ENCODE assay signal across 5 cellular contexts in genomic region chr10:34644815-34645214, GRCh38.
DNase-seq lines count a peak whose midpoint lies in the region; ATAC-seq and TF ChIP-seq lines count a peak whose summit lies in the region.
"Not testable (repeated sequence)": the region's sequence is repeated elsewhere in the genome, so short reads cannot be mapped to it uniquely, and the experiment has no call there.

No MANE protein-coding gene starts in this region.

- POLR2A ChIA-PET in HEK293 (lab: Yijun Ruan, JAX); WTC11 (lab: Charles Lee): not testable (repeated sequence)

- H3K9ac ChIP-seq in BLaER1 = not testable (repeated sequence)
- H3K9ac ChIP-seq in BLaER1 treated with 17β-estradiol and CSF1 and Interleukin-3, amounts not matched to agents 10 nM and 100 nM = peak overlapping the region in 2 of 11 experiments; percentile 3 to 5; a peak in 3 of 22 replicates

- H3K27ac Mint-ChIP-seq in WTC11 = not testable (repeated sequence)

- H3K27ac ChIP-seq in BLaER1 = peak overlapping the region; percentile 24; the same call in 1 of the 2 replicates
- H3K27ac ChIP-seq in BLaER1 treated with 17β-estradiol and CSF1 and Interleukin-3, amounts not matched to agents 10 nM and 100 nM; HEK293 (ENCODE audit: extremely low read depth, low read depth, low read length): not testable (repeated sequence)
- H3K27ac ChIP-seq in cardiac muscle cell = peak overlapping the region; percentile 31

- H3K4me1 Mint-ChIP-seq in WTC11 = peaks cover 36% of the 10 kb centered on the region

- not testable (repeated sequence) for H3K36me3 ChIP-seq in BLaER1; BLaER1 treated with 17β-estradiol and CSF1 and Interleukin-3, amounts not matched to agents 10 nM and 100 nM; HEK293 (ENCODE audit: control insufficient read depth in 2 of 2, insufficient read depth in 1 of 2, low read length in 2 of 2); cardiac muscle cell

- H4K20me1 ChIP-seq in BLaER1 = peaks cover 52% of the 10 kb centered on the region
- peaks cover 0 to 56% (median 8%) of the 10 kb centered on the region in 11 experiments; a peak in 8 of 22 replicates for H4K20me1 ChIP-seq in BLaER1 treated with 17β-estradiol and CSF1 and Interleukin-3, amounts not matched to agents 10 nM and 100 nM

- H3K4me3 ChIP-seq in BLaER1; HEK293 (ENCODE audit: low read depth, low read length); cardiac muscle cell: not testable (repeated sequence)
- H3K4me3 ChIP-seq in BLaER1 treated with 17β-estradiol and CSF1 and Interleukin-3, amounts not matched to agents 10 nM and 100 nM = 0 out of 20 replicates have a peak overlapping the region, but pooled peaks of 1 of the 10 experiments have one; percentile 9

- H3K9me3 Mint-ChIP-seq in WTC11 = not testable (repeated sequence)

- not testable (repeated sequence) for H3K27me3 ChIP-seq in BLaER1; BLaER1 treated with 17β-estradiol and CSF1 and Interleukin-3, amounts not matched to agents 10 nM and 100 nM; cardiac muscle cell

- H3K36me3 Mint-ChIP-seq in WTC11 = not testable (repeated sequence)

- H3K4me3 Mint-ChIP-seq in WTC11 = not testable (repeated sequence)

- not testable (repeated sequence) for TF ChIP-seq CTCF in HEK293 (tag by site-specific recombination; IDR thresholded peaks at IDR 0.05); WTC11 (IDR thresholded peaks at IDR 0.05); cardiac muscle cell (IDR thresholded peaks at IDR 0.05; ENCODE audit: low read depth, low read length)

- ATAC-seq in WTC11 = not testable (repeated sequence)

- not testable (repeated sequence) for H3K27me3 Mint-ChIP-seq in WTC11 (ENCODE audit: low read depth)

- H3K4me1 ChIP-seq in BLaER1 (peaks cover 82% of the 10 kb centered on the region), cardiac muscle cell (ENCODE audit: low read depth) (peaks cover 22% of the 10 kb centered on the region)
- peaks cover 0 to 85% (median 57%) of the 10 kb centered on the region in 10 experiments; a peak in 15 of 20 replicates for H3K4me1 ChIP-seq in BLaER1 treated with 17β-estradiol and CSF1 and Interleukin-3, amounts not matched to agents 10 nM and 100 nM
- H3K4me1 ChIP-seq in HEK293 (ENCODE audit: control insufficient read depth, insufficient read depth, low read length) = not testable (repeated sequence)

- H3K9me3 ChIP-seq in BLaER1; BLaER1 treated with 17β-estradiol and CSF1 and Interleukin-3, amounts not matched to agents 10 nM and 100 nM (replicated peaks in 1 of 11); HEK293 (ENCODE audit: control insufficient read depth, insufficient read depth, low read depth, low read length); cardiac muscle cell (ENCODE audit: low read depth): not testable (repeated sequence)

- not testable (repeated sequence) for DNase-seq in WTC11 (ENCODE audit: low spot score); cardiac muscle cell (ENCODE audit: low read depth in 1 of 2, low spot score in 1 of 2)

- CTCF ChIA-PET in HEK293 (lab: Yijun Ruan, JAX); WTC11 (lab: Charles Lee): not testable (repeated sequence)

- H3K4me2 ChIP-seq in BLaER1 = peak overlapping the region; percentile 77
- peak overlapping the region in 7 of 11 experiments; percentile 47 to 76 (median 66); a peak in 13 of 22 replicates for H3K4me2 ChIP-seq in BLaER1 treated with 17β-estradiol and CSF1 and Interleukin-3, amounts not matched to agents 10 nM and 100 nM

TF ChIP-seq in HEK293, 187 proteins besides CTCF, POLR2A, EP300 and RAD21:
- TF ChIP-seq ZNF121 (tag by site-specific recombination; IDR thresholded peaks at IDR 0.05) = peak; percentile 76; the same call in 1 of the 2 replicates

TF ChIP-seq in WTC11, 78 proteins besides CTCF, POLR2A, EP300 and RAD21:
- peak; percentile 87 for TF ChIP-seq HMGA2 (CRISPR knock-in tag; IDR thresholded peaks at IDR 0.05)
- TF ChIP-seq ZNF121 (CRISPR knock-in tag; IDR thresholded peaks at IDR 0.05) = peak; percentile 71; the same call in 1 of the 2 replicates
